ENCODE assay signal across 15 cellular contexts in genomic region chr1:226698659-226699058, GRCh38. TPM values are rescaled to one million over a fixed set of nuclear protein-coding genes. Genes with fewer than 3 reads are reported as not detected.
DNase-seq lines count a peak whose midpoint lies in the region; ATAC-seq, FAIRE-seq and TF ChIP-seq lines count a peak whose summit lies in the region.
"Had no signal": no experiment of that assay in that cellular context is flagged by ENCODE, and none has a peak within 500 bp of the region (broad histone marks: within the 10 kb centered on the region; RNA-seq: fewer than 3 reads in every experiment).

No MANE protein-coding gene starts in this region.

- H3K4me3 ChIP-seq in CD8-positive, alpha-beta T cell (ENCODE audit: low read depth, low read length): no peak overlapping the region
- H3K4me3 ChIP-seq in spleen: no peak overlapping the region
- H3K4me3 ChIP-seq in SK-N-SH (ENCODE audit: low read depth in 2 of 2, low read length in 1 of 2): no peak overlapping the region
- H3K4me3 ChIP-seq: thyroid gland had no signal

- H3K4me1 ChIP-seq in CD8-positive, alpha-beta T cell (ENCODE audit: insufficient read depth, low read length): peaks cover 93% of the 10 kb centered on the region
- H3K4me1 ChIP-seq in spleen (peaks cover 23 to 92% (median 73%) of the 10 kb centered on the region in 6 donors), SK-N-SH (ENCODE audit: control insufficient read depth in 1 of 2, insufficient read depth in 2 of 2, low read depth in 1 of 2, low read length in 1 of 2) (peaks cover 16 to 23% of the 10 kb centered on the region in 2 experiments; a peak in 3 of 4 replicates)

- H3K27ac Mint-ChIP-seq in CD8-positive, alpha-beta T cell: peak overlapping the region; percentile 98
- H3K27ac Mint-ChIP-seq in T-helper 17 cell (peak overlapping the region; percentile 95), immature natural killer cell (peak overlapping the region; percentile 55 to 93 (median 78))
- H3K27ac Mint-ChIP-seq: HFFc6 had no signal

- H3K27ac ChIP-seq in CD8-positive, alpha-beta T cell (ENCODE audit: low read depth, low read length): peak overlapping the region; percentile 12
- H3K27ac ChIP-seq in spleen: peak overlapping the region in 6 of 8 donors; percentile 53 to 82 (median 64)
- no peak overlapping the region for H3K27ac ChIP-seq in SK-N-SH (ENCODE audit: low read depth in 2 of 2, low read length in 1 of 2)
- H3K27ac ChIP-seq: thyroid gland had no signal

- no peaks in the 10 kb centered on the region for H3F3A ChIP-seq in SK-N-SH (replicated peaks; ENCODE audit: insufficient read depth)

- H2AFZ ChIP-seq in SK-N-SH (ENCODE audit: low read depth): no peak overlapping the region

- H3K27me3 ChIP-seq in CD8-positive, alpha-beta T cell (ENCODE audit: insufficient read depth, low read length): no peaks in the 10 kb centered on the region
- H3K27me3 ChIP-seq in spleen (replicated peaks in 1 of 7): no peaks in the 10 kb centered on the region
- H3K27me3 ChIP-seq in SK-N-SH (ENCODE audit: insufficient read depth): no peaks in the 10 kb centered on the region
- H3K27me3 ChIP-seq: foreskin keratinocyte, thyroid gland had no signal

- no peak for TF ChIP-seq CTCF in CD8-positive, alpha-beta T cell (IDR thresholded peaks at IDR 0.05)
- TF ChIP-seq CTCF in spleen (IDR thresholded peaks at IDR 0.05 in 8 of 11, conservative IDR thresholded peaks at IDR 0.05 in 3 of 11): no peak
- TF ChIP-seq CTCF in SK-N-SH (IDR thresholded peaks at IDR 0.05): no peak

- no peak for TF ChIP-seq RAD21 in SK-N-SH (IDR thresholded peaks at IDR 0.05; ENCODE audit: low read length)

- no peaks in the 10 kb centered on the region for H3K9me3 ChIP-seq in CD8-positive, alpha-beta T cell (ENCODE audit: low read length)
- H3K9me3 ChIP-seq in T-helper 17 cell (ENCODE audit: control insufficient read depth, low read length, poor library complexity, severe bottlenecking) (no peaks in the 10 kb centered on the region), spleen (no peaks in the 10 kb centered on the region), SK-N-SH (no peaks in the 10 kb centered on the region)
- H3K9me3 ChIP-seq: thyroid gland had no signal

- intact Hi-C loops in CD8-positive, alpha-beta T cell (cut with DNase I, micrococcal nuclease): loop anchor here in 1 of 2 experiments (2.0 kb wide), 1 partner anchor 14 kb away; no protein-coding TSS in a partner anchor
- intact Hi-C loops in spleen (cut with DNase I; ENCODE audit: low total_unique reads): no loop called here

- no peak for TF ChIP-seq POLR2A in spleen (IDR thresholded peaks at IDR 0.05)

- no peak for TF ChIP-seq EP300 in SK-N-SH (IDR thresholded peaks at IDR 0.05; ENCODE audit: borderline replicate concordance in 1 of 2, low read depth in 1 of 2, low read length in 1 of 2)

- no peaks in the 10 kb centered on the region for H4K20me1 ChIP-seq in SK-N-SH (ENCODE audit: insufficient read depth)

- H3K9me3 Mint-ChIP-seq in CD8-positive, alpha-beta T cell: no peaks in the 10 kb centered on the region
- H3K9me3 Mint-ChIP-seq in immature natural killer cell: no peaks in the 10 kb centered on the region
- H3K9me3 Mint-ChIP-seq: HFFc6 had no signal

- H3K36me3 Mint-ChIP-seq in CD8-positive, alpha-beta T cell: peaks cover 74% of the 10 kb centered on the region
- H3K36me3 Mint-ChIP-seq in T-helper 17 cell (ENCODE audit: low read depth) (no peaks in the 10 kb centered on the region), immature natural killer cell (no peaks in the 10 kb centered on the region)

- no peak for ATAC-seq in CD8-positive, alpha-beta T cell
- ATAC-seq in T-helper 17 cell: no peak
- ATAC-seq in left lobe of liver: no peak
- ATAC-seq: foreskin keratinocyte had no signal

- H3K4me2 ChIP-seq in SK-N-SH: no peak overlapping the region

- no peaks in the 10 kb centered on the region for H3K79me2 ChIP-seq in SK-N-SH (ENCODE audit: insufficient read depth)

- FAIRE-seq in urothelium cell line (lab: Jason Lieb, UNC): no peak
- FAIRE-seq: bronchial epithelial cell had no signal

- H3K4me1 Mint-ChIP-seq in CD8-positive, alpha-beta T cell (ENCODE audit: low read depth): peaks cover 89% of the 10 kb centered on the region
- H3K4me1 Mint-ChIP-seq in T-helper 17 cell: peaks cover 61% of the 10 kb centered on the region
- H3K4me1 Mint-ChIP-seq in immature natural killer cell: peaks cover 81 to 93% of the 10 kb centered on the region in 2 donors

- no peak overlapping the region for H3K9ac ChIP-seq in SK-N-SH

- H3K9me2 ChIP-seq in SK-N-SH: no peaks in the 10 kb centered on the region

- peak overlapping the region; percentile 22 for H3K4me3 Mint-ChIP-seq in CD8-positive, alpha-beta T cell
- peak overlapping the region; percentile 7 for H3K4me3 Mint-ChIP-seq in T-helper 17 cell
- H3K4me3 Mint-ChIP-seq in immature natural killer cell: no peak overlapping the region
- H3K4me3 Mint-ChIP-seq: HFFc6 had no signal

- CTCF ChIA-PET in CD8-positive, alpha-beta T cell (lab: Charles Lee): interaction anchor here (1.3 to 3.9 kb wide), 3 partner anchors 11 to 64 kb away, joined by 4 to 25 read pairs (median 18); no protein-coding TSS in a partner anchor
- CTCF ChIA-PET in SK-N-SH (lab: Yijun Ruan, JAX): no interaction called here

- peak in 1 of 7 experiments; percentile 12 for DNase-seq in CD8-positive, alpha-beta T cell
- DNase-seq in T-helper 17 cell (no peak), immature natural killer cell (no peak), spleen (no peak), left lobe of liver (ENCODE audit: low spot score) (no peak), SK-N-SH (no peak), urothelium cell line (ENCODE audit: low spot score) (no peak)
- DNase-seq: activated CD4-positive, alpha-beta T cell treated with anti-CD3 and anti-CD28 coated beads for 1 hour; foreskin keratinocyte; HFFc6; mesenchymal stem cell; NCI-H1930; NCI-H526 treated with DMSO at 0.1 percent for 48 hours; thyroid gland had no signal

- peaks cover 6% of the 10 kb centered on the region for H3K36me3 ChIP-seq in CD8-positive, alpha-beta T cell (ENCODE audit: insufficient read depth, low read length)
- H3K36me3 ChIP-seq in spleen: peaks cover 0 to 52% (median 0%) of the 10 kb centered on the region in 6 donors
- no peaks in the 10 kb centered on the region for H3K36me3 ChIP-seq in SK-N-SH (replicated peaks in 1 of 2; ENCODE audit: control insufficient read depth in 1 of 2, insufficient read depth in 2 of 2, low read length in 1 of 2)
- H3K36me3 ChIP-seq: thyroid gland had no signal

- POLR2A ChIA-PET in CD8-positive, alpha-beta T cell (lab: Charles Lee): no interaction called here
- POLR2A ChIA-PET in SK-N-SH (lab: Yijun Ruan, JAX): no interaction called here

- no peaks in the 10 kb centered on the region for H3K27me3 Mint-ChIP-seq in CD8-positive, alpha-beta T cell (ENCODE audit: low read depth)
- no peaks in the 10 kb centered on the region for H3K27me3 Mint-ChIP-seq in T-helper 17 cell
- peaks cover 4 to 6% (median 5%) of the 10 kb centered on the region in 3 donors for H3K27me3 Mint-ChIP-seq in immature natural killer cell (ENCODE audit: low read depth in 3 of 3)

TF ChIP-seq in SK-N-SH, 30 proteins besides CTCF, POLR2A, EP300 and RAD21 (continues in another document):
- TF ChIP-seq REST (IDR thresholded peaks at IDR 0.05; ENCODE audit: low read depth, low read length): no peak
- TF ChIP-seq IRF3 (IDR thresholded peaks at IDR 0.05; ENCODE audit: low read depth, low read length): no peak
- no peak for TF ChIP-seq SMC3 (IDR thresholded peaks at IDR 0.05; ENCODE audit: low read depth, low read length)
- TF ChIP-seq SIN3A (IDR thresholded peaks at IDR 0.05; ENCODE audit: borderline replicate concordance, low read depth, low read length): no peak
- no peak for TF ChIP-seq GATA2 (CRISPR knock-in tag; IDR thresholded peaks at IDR 0.05)

RNA-seq across cellular contexts. Expression of gene ITPKB, which starts 40.4 kb away (rescaled TPM):
- 100 to 1,000 TPM; 504 to 516 TPM for total RNA-seq in CD8-positive, alpha-beta T cell
- total RNA-seq in T-helper 17 cell: 100 to 1,000 TPM; 128 to 166 TPM
- 10 to 100 TPM; 14.1 to 37.8 (median 18.7) TPM for polyA plus RNA-seq in immature natural killer cell
- total RNA-seq in spleen: 10 to 100 TPM; 51.1 to 74.6 (median 68.2) TPM
- polyA plus RNA-seq in spleen: 10 to 100 TPM in 2 of 3 donors, 1 to 10 TPM in 1; 8.5 to 24.4 (median 11.8) TPM
- total RNA-seq in left lobe of liver: 3.1 TPM
- 1.8 and 2.4 TPM in 2 replicates for polyA plus RNA-seq in SK-N-SH (2012; rRNA removed)
- 1.0 and 1.7 TPM in 2 replicates for polyA plus RNA-seq in SK-N-SH (2012; cell fraction: cytosol; rRNA removed)
- polyA plus RNA-seq in SK-N-SH (2012; cell fraction: nucleus; rRNA removed): 3.5 and 3.6 TPM in 2 replicates

Comparison
In these comparisons a context has a peak if more than half of its experiments do, and no peak if none do; other contexts are left out.
1. H3K27ac ChIP-seq: peak in CD8-positive, alpha-beta T cell (single experiment) and spleen (6 of 8); none in SK-N-SH (0 of 2).
2. H3K4me3 Mint-ChIP-seq: peak in CD8-positive, alpha-beta T cell (single experiment) and T-helper 17 cell (single experiment); none in immature natural killer cell (0 of 5).
3. RNA of gene ITPKB, which starts 40.4 kb away (total RNA-seq): 504 to 516 TPM in CD8-positive, alpha-beta T cell, 128 to 166 TPM in T-helper 17 cell and 51.1 to 74.6 TPM in spleen; 3.1 TPM in left lobe of liver (single experiment); every median in the first group is over 10 times any median in the second.
4. Peak in every context shown above with its lines, with median percentiles within 50 percentile points of each other: H3K27ac Mint-ChIP-seq.